8 cellular contexts compared by ENCODE assay signal in the genomic region with DNA sequence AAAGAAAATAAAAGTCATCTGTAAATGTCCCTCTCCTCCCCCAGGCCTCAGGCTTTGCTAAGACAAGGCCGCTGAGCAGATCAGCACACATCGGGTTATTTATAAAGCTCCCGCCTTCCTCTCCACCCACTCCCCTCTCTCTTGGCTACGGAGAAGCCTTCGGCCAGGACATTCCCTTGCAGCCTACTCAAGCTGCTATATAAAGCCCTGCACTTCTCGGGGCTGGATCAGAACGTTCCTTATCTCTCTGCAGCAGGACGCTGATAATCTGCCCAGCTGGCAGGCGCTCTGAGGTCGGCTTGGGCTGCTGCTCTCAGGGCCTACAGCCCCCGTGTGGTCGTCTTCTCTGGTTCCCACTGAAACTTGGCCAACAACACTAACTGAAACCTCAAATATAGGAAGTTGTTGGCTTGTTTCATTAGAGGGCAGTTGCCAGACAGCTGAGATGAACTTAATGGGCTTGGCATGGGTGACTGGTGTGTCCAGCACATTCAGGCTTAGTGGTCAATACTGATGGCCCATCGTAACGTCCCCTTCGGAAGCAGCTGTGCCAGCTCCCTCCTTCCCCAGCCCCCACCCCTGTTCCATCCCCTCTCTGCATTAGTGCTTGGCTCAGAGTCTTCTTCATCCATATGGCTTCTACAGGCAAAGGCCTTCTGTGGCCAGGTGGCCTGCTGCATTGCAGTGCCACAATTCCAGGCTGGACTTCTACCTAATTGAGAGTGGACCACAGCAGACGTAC.
DNase-seq lines count a peak whose midpoint lies in the region; ATAC-seq and TF ChIP-seq lines count a peak whose summit lies in the region.

No MANE protein-coding gene starts in this region.

- peak; percentile 70 for DNase-seq in DND-41
- DNase-seq in HL-60 (ENCODE audit: low read depth in 1 of 2, low spot score in 1 of 2), result peak; percentile 76 to 91
- DNase-seq in ascending aorta (ENCODE audit: low spot score in 2 of 2), result peak; percentile 72 to 95
- DNase-seq in iPS-NIHi7 (ENCODE audit: extremely low spot score), result peak; percentile 69
- DNase-seq in stimulated activated naive B cell treated with anti-CD40 and anti-IgM and Interleukin-4, amounts not matched to agents 10 μg/mL and 1 μg/mL and 100 μg/mL, for 72 hours, result peak; percentile 65
- DNase-seq in stimulated activated CD8-positive, alpha-beta memory T cell treated with anti-CD3 and anti-CD28 coated beads, Interleukin-4, amount 100 ng/mL, for 48 hours, result no peak
- no peak for DNase-seq in activated CD4-positive, alpha-beta T cell treated with anti-CD3 and anti-CD28 coated beads for 36 hours

- H3K27me3 ChIP-seq in DND-41 (ENCODE audit: insufficient read depth, low read length, poor library complexity) (no peaks in the 10 kb centered on the region), HL-60 (ENCODE audit: insufficient read depth, poor library complexity, severe bottlenecking) (no peaks in the 10 kb centered on the region), ascending aorta (no peaks in the 10 kb centered on the region)

- peaks cover 33 to 41% of the 10 kb centered on the region in 2 donors for H3K4me1 Mint-ChIP-seq in stimulated activated naive B cell treated with anti-CD40 and anti-IgM and Interleukin-4, amounts not matched to agents 10 μg/mL and 1 μg/mL and 100 μg/mL, for 72 hours
- peaks cover 41% of the 10 kb centered on the region for H3K4me1 Mint-ChIP-seq in activated CD4-positive, alpha-beta T cell treated with anti-CD3 and anti-CD28 coated beads for 36 hours

- no peaks in the 10 kb centered on the region for H3K79me2 ChIP-seq in DND-41 (ENCODE audit: insufficient read depth, low read length)

- peak overlapping the region; percentile 11; the same call in 1 of the 2 replicates for H3K27ac ChIP-seq in DND-41 (ENCODE audit: low read length)
- H3K27ac ChIP-seq in HL-60 (replicated peaks), result peak overlapping the region; percentile 72
- peak overlapping the region; percentile 81 to 92 for H3K27ac ChIP-seq in ascending aorta

- H3K4me3 ChIP-seq in DND-41 (ENCODE audit: low read depth in 1 of 2, low read length in 2 of 2) (no peak overlapping the region), HL-60 (replicated peaks; ENCODE audit: insufficient read depth, low read length) (no peak overlapping the region), ascending aorta (peak overlapping the region in 1 of 2 donors; percentile 5)

- POLR2A ChIA-PET in activated CD4-positive, alpha-beta T cell treated with anti-CD3 and anti-CD28 coated beads for 36 hours (lab: Charles Lee), result interaction anchor here (0.6 kb wide), 1 partner anchor 57 kb away, joined by 4 read pairs; no protein-coding TSS in a partner anchor

- no peak overlapping the region for H3K4me2 ChIP-seq in DND-41 (ENCODE audit: insufficient read depth, low read length)

- H3K4me1 ChIP-seq in DND-41 (ENCODE audit: insufficient read depth, low read length) (peaks cover 59% of the 10 kb centered on the region), ascending aorta (peaks cover 8 to 20% of the 10 kb centered on the region in 2 donors)

- TF ChIP-seq CTCF in DND-41 (IDR thresholded peaks at IDR 0.05; ENCODE audit: borderline replicate concordance, extremely low read depth, low read length, poor library complexity, severe bottlenecking) (peak; percentile 4), HL-60 (IDR thresholded peaks at IDR 0.05; ENCODE audit: insufficient read depth, low read length) (no peak), ascending aorta (IDR thresholded peaks at IDR 0.05) (peak in 2 of 3 experiments; percentile 31 to 45)

- no peaks in the 10 kb centered on the region for H3K9me3 Mint-ChIP-seq in stimulated activated naive B cell treated with anti-CD40 and anti-IgM and Interleukin-4, amounts not matched to agents 10 μg/mL and 1 μg/mL and 100 μg/mL, for 72 hours
- H3K9me3 Mint-ChIP-seq in activated CD4-positive, alpha-beta T cell treated with anti-CD3 and anti-CD28 coated beads for 36 hours (ENCODE audit: low read depth), result no peaks in the 10 kb centered on the region

- no peaks in the 10 kb centered on the region for H3K36me3 ChIP-seq in DND-41 (ENCODE audit: insufficient read depth, low read length)
- H3K36me3 ChIP-seq in ascending aorta, result no peaks in the 10 kb centered on the region

- no peak overlapping the region for H3K9ac ChIP-seq in DND-41 (ENCODE audit: low read depth, low read length)

- ATAC-seq in DND-41 (ENCODE audit: insufficient read depth, low read depth) (peak; percentile 18), GM21390 (IDR thresholded peaks at IDR 0.05; ENCODE audit: unreplicated experiment) (peak; percentile 64)
- peak; percentile 91 to 92 for ATAC-seq in stimulated activated naive B cell treated with anti-CD40 and anti-IgM and Interleukin-4, amounts not matched to agents 10 μg/mL and 1 μg/mL and 100 μg/mL, for 72 hours (replicated peaks)
- no peak for ATAC-seq in activated CD4-positive, alpha-beta T cell treated with anti-CD3 and anti-CD28 coated beads for 36 hours

- H3K27me3 Mint-ChIP-seq in stimulated activated naive B cell treated with anti-CD40 and anti-IgM and Interleukin-4, amounts not matched to agents 10 μg/mL and 1 μg/mL and 100 μg/mL, for 72 hours, result peaks cover 0 to 4% of the 10 kb centered on the region in 2 donors
- H3K27me3 Mint-ChIP-seq in activated CD4-positive, alpha-beta T cell treated with anti-CD3 and anti-CD28 coated beads for 36 hours, result no peaks in the 10 kb centered on the region

- H3K36me3 Mint-ChIP-seq in stimulated activated naive B cell treated with anti-CD40 and anti-IgM and Interleukin-4, amounts not matched to agents 10 μg/mL and 1 μg/mL and 100 μg/mL, for 72 hours, result peaks cover 0 to 7% of the 10 kb centered on the region in 2 donors
- H3K36me3 Mint-ChIP-seq in activated CD4-positive, alpha-beta T cell treated with anti-CD3 and anti-CD28 coated beads for 36 hours (ENCODE audit: low read depth), result no peaks in the 10 kb centered on the region

- H4K20me1 ChIP-seq in DND-41 (ENCODE audit: insufficient read depth, low read length), result no peaks in the 10 kb centered on the region

- H3K27ac Mint-ChIP-seq in stimulated activated naive B cell treated with anti-CD40 and anti-IgM and Interleukin-4, amounts not matched to agents 10 μg/mL and 1 μg/mL and 100 μg/mL, for 72 hours, result peak overlapping the region; percentile 87
- H3K27ac Mint-ChIP-seq in activated CD4-positive, alpha-beta T cell treated with anti-CD3 and anti-CD28 coated beads for 36 hours, result no peak overlapping the region

- no peaks in the 10 kb centered on the region for H3K9me3 ChIP-seq in DND-41 (ENCODE audit: insufficient read depth, low read length, severe bottlenecking)
- H3K9me3 ChIP-seq in ascending aorta, result no peaks in the 10 kb centered on the region

- peak overlapping the region; percentile 76 to 77 for H3K4me3 Mint-ChIP-seq in stimulated activated naive B cell treated with anti-CD40 and anti-IgM and Interleukin-4, amounts not matched to agents 10 μg/mL and 1 μg/mL and 100 μg/mL, for 72 hours
- H3K4me3 Mint-ChIP-seq in activated CD4-positive, alpha-beta T cell treated with anti-CD3 and anti-CD28 coated beads for 36 hours, result no peak overlapping the region

- H2AFZ ChIP-seq in DND-41 (ENCODE audit: low read depth, low read length), result no peak overlapping the region

- intact Hi-C loops in ascending aorta (cut with DNase I), result loop anchor here (5.0 to 10.0 kb wide), 4 partner anchors 521 to 1242 kb away; a partner anchor contains a TSS
- intact Hi-C loops in activated CD4-positive, alpha-beta T cell treated with anti-CD3 and anti-CD28 coated beads for 36 hours (cut with DNase I, micrococcal nuclease), result no loop called here

- CTCF ChIA-PET in activated CD4-positive, alpha-beta T cell treated with anti-CD3 and anti-CD28 coated beads for 36 hours (lab: Charles Lee), result interaction anchor here (0.6 to 4.8 kb wide), 4 partner anchors 10 to 638 kb away, joined by 3 to 26 read pairs (median 4); no protein-coding TSS in a partner anchor

Comparison
In these comparisons a context has a peak if more than half of its experiments do, and no peak if none do; other contexts are left out.
1. DNase-seq: peak in DND-41 (single experiment), HL-60 (2 of 2), ascending aorta (2 of 2), iPS-NIHi7 (single experiment) and stimulated activated naive B cell treated with anti-CD40 and anti-IgM and Interleukin-4, amounts not matched to agents 10 μg/mL and 1 μg/mL and 100 μg/mL, for 72 hours (single experiment); none in stimulated activated CD8-positive, alpha-beta memory T cell treated with anti-CD3 and anti-CD28 coated beads, Interleukin-4, amount 100 ng/mL, for 48 hours (single experiment) and activated CD4-positive, alpha-beta T cell treated with anti-CD3 and anti-CD28 coated beads for 36 hours (single experiment).
2. H3K27ac ChIP-seq: peak in every context shown above with its lines; median percentile 86 in ascending aorta; 72 in HL-60; 11 in DND-41.